Comparison of ENCODE assay signal across 15 cellular contexts in the genomic region with DNA sequence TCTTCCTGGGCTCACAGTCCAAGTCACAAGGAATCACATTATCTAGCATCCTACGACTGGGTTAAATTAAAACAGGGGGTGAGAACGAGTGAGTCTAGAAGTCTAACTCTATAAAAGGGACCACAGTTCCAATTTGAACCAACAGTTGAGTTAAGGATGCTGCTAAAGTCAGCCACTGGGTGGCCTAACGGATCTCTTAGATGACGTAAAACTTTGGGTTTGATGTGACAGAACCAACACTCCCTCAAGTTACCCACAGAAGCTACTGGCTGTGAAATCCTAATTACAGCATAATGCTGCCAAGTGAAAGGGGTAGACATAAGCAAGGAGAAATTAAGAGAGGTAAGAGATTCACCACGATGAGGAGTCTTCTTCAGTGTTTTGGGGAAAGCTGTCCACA. TPM values are rescaled to one million over a fixed set of nuclear protein-coding genes. Genes with fewer than 3 reads are reported as not detected.
DNase-seq lines count a peak whose midpoint lies in the region; ATAC-seq and TF ChIP-seq lines count a peak whose summit lies in the region.
"Had no signal": no experiment of that assay in that cellular context is flagged by ENCODE, and none has a peak within 500 bp of the region (broad histone marks: within the 10 kb centered on the region; RNA-seq: fewer than 3 reads in every experiment).

No MANE protein-coding gene starts in this region.

- no peak overlapping the region for H3K4me3 ChIP-seq in Karpas-422 (ENCODE audit: low read length)
- H3K4me3 ChIP-seq in WERI-Rb-1 (ENCODE audit: low read depth, low read length) = no peak overlapping the region
- H3K4me3 ChIP-seq in osteoblast (ENCODE audit: insufficient read depth, low read length) = no peak overlapping the region
- H3K4me3 ChIP-seq: heart right ventricle, transverse colon had no signal

- no peak for DNase-seq in activated CD4-positive, alpha-beta T cell treated with anti-CD3 and anti-CD28 coated beads, Interleukin-2, amount 10 ng/mL, durations not matched to agents 7 days and 5 days
- no peak for DNase-seq in activated CD4-positive, alpha-beta T cell treated with anti-CD3 and anti-CD28 coated beads, Interleukin-2, amount 50 U/mL, for 48 hours
- DNase-seq in Karpas-422 (peak; percentile 55), WERI-Rb-1 (no peak), osteoblast (ENCODE audit: insufficient read length, low spot score, missing footprints) (no peak), AG08395 (ENCODE audit: low spot score) (no peak), globus pallidus (ENCODE audit: low spot score) (no peak)
- DNase-seq: activated effector memory CD4-positive, alpha-beta T cell treated with anti-CD3 and anti-CD28 coated beads, Interleukin-2, amount 50 U/mL, for 16 hours; DMS79 treated with DMSO at 0.1 percent for 48 hours; heart right ventricle; left cardiac atrium; transverse colon had no signal

- peak overlapping the region; percentile 78 for H3K27ac Mint-ChIP-seq in activated CD4-positive, alpha-beta T cell treated with anti-CD3 and anti-CD28 coated beads, Interleukin-2, amount 10 ng/mL, durations not matched to agents 7 days and 5 days

- H3K4me1 Mint-ChIP-seq in activated CD4-positive, alpha-beta T cell treated with anti-CD3 and anti-CD28 coated beads, Interleukin-2, amount 10 ng/mL, durations not matched to agents 7 days and 5 days = peaks cover 56% of the 10 kb centered on the region

- no peak overlapping the region for H3K4me3 Mint-ChIP-seq in activated CD4-positive, alpha-beta T cell treated with anti-CD3 and anti-CD28 coated beads, Interleukin-2, amount 10 ng/mL, durations not matched to agents 7 days and 5 days

- H3K36me3 Mint-ChIP-seq in activated CD4-positive, alpha-beta T cell treated with anti-CD3 and anti-CD28 coated beads, Interleukin-2, amount 10 ng/mL, durations not matched to agents 7 days and 5 days (ENCODE audit: low read depth) = peaks cover 14% of the 10 kb centered on the region

- H3K9ac ChIP-seq in Karpas-422 (ENCODE audit: low read length) = no peak overlapping the region

- H3K27ac ChIP-seq in Karpas-422 (ENCODE audit: low read length) = no peak overlapping the region
- H3K27ac ChIP-seq in WERI-Rb-1 = no peak overlapping the region
- no peak overlapping the region for H3K27ac ChIP-seq in osteoblast (ENCODE audit: low read depth, low read length)
- H3K27ac ChIP-seq: heart right ventricle, transverse colon had no signal

- H3K27me3 Mint-ChIP-seq in activated CD4-positive, alpha-beta T cell treated with anti-CD3 and anti-CD28 coated beads, Interleukin-2, amount 10 ng/mL, durations not matched to agents 7 days and 5 days = peaks cover 6% of the 10 kb centered on the region

- POLR2A ChIA-PET in activated CD4-positive, alpha-beta T cell treated with anti-CD3 and anti-CD28 coated beads, Interleukin-2, amount 10 ng/mL, durations not matched to agents 7 days and 5 days (lab: Charles Lee) = no interaction called here

- no peaks in the 10 kb centered on the region for H3K27me3 ChIP-seq in Karpas-422 (ENCODE audit: low read length)
- peaks cover 5% of the 10 kb centered on the region for H3K27me3 ChIP-seq in WERI-Rb-1 (ENCODE audit: insufficient read depth, low read depth, severe bottlenecking)
- peaks cover 54% of the 10 kb centered on the region for H3K27me3 ChIP-seq in osteoblast (ENCODE audit: insufficient read depth, low read length)

- H3K9me3 ChIP-seq in Karpas-422 (ENCODE audit: low read length) (no peaks in the 10 kb centered on the region), WERI-Rb-1 (ENCODE audit: severe bottlenecking) (no peaks in the 10 kb centered on the region), osteoblast (ENCODE audit: low read depth, low read length) (no peaks in the 10 kb centered on the region)
- H3K9me3 ChIP-seq: heart right ventricle, transverse colon had no signal

- H2AFZ ChIP-seq in Karpas-422 (ENCODE audit: low read length) (no peak overlapping the region), osteoblast (ENCODE audit: low read length) (no peak overlapping the region)

- H3K36me3 ChIP-seq in Karpas-422 (ENCODE audit: insufficient read depth, low read length) = no peaks in the 10 kb centered on the region
- no peaks in the 10 kb centered on the region for H3K36me3 ChIP-seq in WERI-Rb-1
- no peaks in the 10 kb centered on the region for H3K36me3 ChIP-seq in osteoblast (ENCODE audit: insufficient read depth, low read length)
- H3K36me3 ChIP-seq: heart right ventricle, transverse colon had no signal

- H3K4me2 ChIP-seq in Karpas-422 (ENCODE audit: low read depth, low read length, poor library complexity, severe bottlenecking) (no peak overlapping the region), osteoblast (ENCODE audit: insufficient read depth, low read length) (no peak overlapping the region)

- ATAC-seq in HG02610 (IDR thresholded peaks at IDR 0.05; ENCODE audit: unreplicated experiment) = no peak
- ATAC-seq: heart right ventricle, left cardiac atrium had no signal

- no peaks in the 10 kb centered on the region for H3K9me2 ChIP-seq in Karpas-422 (replicated peaks; ENCODE audit: insufficient read depth, low read length)

- TF ChIP-seq CTCF in WERI-Rb-1 (IDR thresholded peaks at IDR 0.05; ENCODE audit: low read depth, low read length) (0 out of 2 replicates have a peak, but pooled peaks have one; percentile 11), osteoblast (IDR thresholded peaks at IDR 0.05; ENCODE audit: extremely low read depth, low read depth, low read length) (peak; percentile 37)

- H3K79me2 ChIP-seq in Karpas-422 (ENCODE audit: low read length) (no peaks in the 10 kb centered on the region), osteoblast (ENCODE audit: insufficient read depth, low read length) (no peaks in the 10 kb centered on the region)

- H3K9me3 Mint-ChIP-seq in activated CD4-positive, alpha-beta T cell treated with anti-CD3 and anti-CD28 coated beads, Interleukin-2, amount 10 ng/mL, durations not matched to agents 7 days and 5 days = peaks cover 15% of the 10 kb centered on the region

- CTCF ChIA-PET in activated CD4-positive, alpha-beta T cell treated with anti-CD3 and anti-CD28 coated beads, Interleukin-2, amount 10 ng/mL, durations not matched to agents 7 days and 5 days (lab: Charles Lee) = interaction anchor here (0.6 to 1.6 kb wide), 2 partner anchors 10 to 686 kb away, joined by 3 to 5 read pairs; no protein-coding TSS in a partner anchor

- no peaks in the 10 kb centered on the region for H3K4me1 ChIP-seq in Karpas-422 (ENCODE audit: low read length)
- no peaks in the 10 kb centered on the region for H3K4me1 ChIP-seq in osteoblast (ENCODE audit: insufficient read depth, low read length)

- no peaks in the 10 kb centered on the region for H4K20me1 ChIP-seq in Karpas-422 (ENCODE audit: insufficient read depth, low read depth, low read length)
- H4K20me1 ChIP-seq in osteoblast (ENCODE audit: insufficient read depth, low read length) = no peaks in the 10 kb centered on the region

RNA-seq across cellular contexts. Expression of a gene that starts 32.7 kb away (rescaled TPM):
- total RNA-seq in activated CD4-positive, alpha-beta T cell treated with anti-CD3 and anti-CD28 coated beads, Interleukin-2, amount 10 ng/mL, durations not matched to agents 7 days and 5 days = 1 to 10 TPM; 2.1 to 2.7 TPM
- 0.11 TPM in 1 of 2 replicates, not detected in the other for total RNA-seq in Karpas-422 (2014; rRNA removed; shearing (Covaris generic); ENCODE audit: low replicate concordance)
- total RNA-seq in osteoblast = not detected in 2 replicates
- total RNA-seq: H4, left cardiac atrium, pulmonary artery endothelial cell had no signal

RNA-seq across cellular contexts. Expression of a gene that starts 33.6 kb away (rescaled TPM):
- 10 to 100 TPM; 11.0 to 13.5 TPM for total RNA-seq in activated CD4-positive, alpha-beta T cell treated with anti-CD3 and anti-CD28 coated beads, Interleukin-2, amount 10 ng/mL, durations not matched to agents 7 days and 5 days
- 1.7 TPM in 1 of 2 replicates, not detected in the other for total RNA-seq in Karpas-422 (2014; rRNA removed; shearing (Covaris generic); ENCODE audit: low replicate concordance)
- total RNA-seq in osteoblast = 45.7 and 48.9 TPM in 2 replicates
